ENCODE assay signal across 8 cellular contexts in the genomic region with DNA sequence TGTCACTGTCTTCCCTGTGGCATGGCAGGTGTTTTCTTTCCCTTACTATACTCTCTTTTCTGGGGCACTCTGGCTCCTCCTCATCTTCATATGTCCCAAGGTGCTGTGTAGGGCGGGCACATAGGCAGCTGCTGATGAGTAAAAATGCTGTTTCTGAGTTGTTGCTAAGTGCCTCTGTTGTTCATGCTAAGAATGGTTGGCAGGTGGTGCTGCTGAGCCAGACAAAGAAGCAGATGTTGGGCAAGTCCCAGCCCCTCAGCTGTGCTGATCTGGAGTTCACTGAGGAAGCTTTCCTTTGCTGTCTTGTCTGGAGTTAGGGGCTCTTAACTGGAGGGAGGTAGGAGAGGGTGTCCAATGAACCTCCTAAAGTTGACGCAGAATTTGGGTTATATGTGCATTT. TPM values are rescaled to one million over a fixed set of nuclear protein-coding genes. Genes with fewer than 3 reads are reported as not detected.
DNase-seq lines count a peak whose midpoint lies in the region; ATAC-seq lines count a peak whose summit lies in the region.

No MANE protein-coding gene starts in this region.

- H3K36me3 ChIP-seq in adipocyte (ENCODE audit: control insufficient read depth, insufficient read depth, low read length, severe bottlenecking) = peaks cover 88% of the 10 kb centered on the region

- DNase-seq in EH (ENCODE audit: low read depth) (peak; percentile 68), HT1080 (ENCODE audit: low read depth) (peak; percentile 64), SW480 (ENCODE audit: low spot score) (peak; percentile 42), adipocyte (ENCODE audit: low read depth) (peak; percentile 76), iris pigment epithelial cell (ENCODE audit: low read depth) (peak; percentile 80), 8988T (no peak)
- DNase-seq in stimulated activated CD4-positive, alpha-beta T cell treated with anti-CD3 and anti-CD28 coated beads, TNF-alpha, amount 100 ng/mL, for 48 hours (ENCODE audit: low read depth in 3 of 3) = peak; percentile 44 to 59 (median 56)

- no peak overlapping the region for H3K9ac ChIP-seq in adipocyte (ENCODE audit: low read length)

- H3K4me3 ChIP-seq in adipocyte (ENCODE audit: low read length) = no peak overlapping the region

- no peaks in the 10 kb centered on the region for H3K27me3 ChIP-seq in adipocyte (replicated peaks; ENCODE audit: control insufficient read depth, insufficient read depth, low read length)

- ATAC-seq in GM21423 (IDR thresholded peaks at IDR 0.05; ENCODE audit: unreplicated experiment) = peak; percentile 92

- H3K4me1 ChIP-seq in adipocyte (ENCODE audit: control insufficient read depth, insufficient read depth, low read length) = peaks cover 28% of the 10 kb centered on the region

- no peaks in the 10 kb centered on the region for H3K9me3 ChIP-seq in adipocyte (ENCODE audit: control insufficient read depth, low read length)

RNA-seq across cellular contexts. Expression of a gene that starts 40.6 kb away (rescaled TPM):
- total RNA-seq in HT1080 (2014; rRNA removed; shearing (Covaris generic)) = 7.4 and 10.8 TPM in 2 replicates
- polyA plus RNA-seq in HT1080 (2015; cell fraction: cytosol; rRNA removed) = 37.1 and 38.7 TPM in 2 replicates
- 37.8 and 41.5 TPM in 2 replicates for polyA plus RNA-seq in HT1080 (2015; cell fraction: nucleus; rRNA removed)
